8 cellular contexts compared by ENCODE assay signal in the genomic region with DNA sequence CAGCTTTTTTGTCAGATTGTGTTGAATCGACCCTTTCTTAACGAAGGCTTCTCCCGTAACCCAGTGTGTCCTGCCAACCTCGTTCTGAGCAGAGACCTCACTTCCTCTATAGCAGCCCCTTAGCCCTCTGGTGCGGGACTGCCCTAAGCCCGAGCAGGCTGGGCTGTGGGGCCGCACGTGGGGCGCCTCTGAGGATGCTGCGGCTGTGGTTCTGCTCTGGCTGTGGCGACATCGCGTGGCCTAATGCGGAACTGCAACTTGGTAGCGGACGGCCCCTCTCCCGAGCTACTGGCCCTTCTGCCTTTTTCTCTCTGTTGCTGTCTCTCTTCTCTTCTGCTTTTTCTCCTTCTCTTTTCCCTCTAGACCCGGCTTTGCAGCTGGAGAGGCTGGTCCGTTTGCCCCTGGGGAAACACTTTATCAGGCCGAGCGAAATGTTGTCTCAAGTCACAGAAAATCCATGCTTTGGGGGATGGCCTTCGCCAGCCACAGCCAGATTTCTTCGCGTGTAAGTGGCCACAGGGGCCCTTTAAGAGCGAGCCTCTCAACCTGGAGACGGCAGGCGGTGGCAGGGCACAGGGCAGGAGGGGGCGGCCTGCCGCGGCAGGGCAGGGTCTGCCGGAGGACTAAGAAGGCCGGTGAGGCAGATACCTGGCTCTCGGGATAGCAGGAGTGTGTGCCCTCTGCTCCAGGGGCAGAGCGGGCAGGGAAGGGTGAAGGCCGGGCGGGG.
DNase-seq lines count a peak whose midpoint lies in the region; ATAC-seq lines count a peak whose summit lies in the region.

No MANE protein-coding gene starts in this region.

- DNase-seq in CD1c-positive myeloid dendritic cell (ENCODE audit: extremely low spot score) (peak; percentile 86), NCI-H1694 treated with DMSO at 0.1 percent for 48 hours (lab: John Stamatoyannopoulos, UW) (peak; percentile 42), kidney glomerular epithelial cell (lab: John Stamatoyannopoulos, UW) (peak; percentile 50), NCI-H2107 treated with DMSO at 0.1 percent for 48 hours (lab: John Stamatoyannopoulos, UW; ENCODE audit: unreplicated experiment) (no peak)
- peak; percentile 92 for DNase-seq in activated CD4-positive, CD25-positive, alpha-beta regulatory T cell treated with anti-CD3 and anti-CD28 coated beads, Interleukin-2, amount 50 U/mL, for 72 hours
- DNase-seq in central memory CD4-positive, alpha-beta T cell, result peak; percentile 58
- peak; percentile 82 for DNase-seq in stimulated activated CD4-positive, alpha-beta T cell treated with anti-CD3 and anti-CD28 coated beads, Interleukin-1b, Interleukin-23, amount 100 ng/mL, for 48 hours

- ATAC-seq in GM21447 (IDR thresholded peaks at IDR 0.05; ENCODE audit: unreplicated experiment), result peak; percentile 53
